ENCODE assay signal across 28 cellular contexts in genomic region chr1:53272349-53272748, GRCh38.
"Had no signal": no experiment of that assay in that cellular context is flagged by ENCODE, and none has a peak within 500 bp of the region (broad histone marks: within the 10 kb centered on the region; RNA-seq: fewer than 3 reads in every experiment).

No MANE protein-coding gene starts in this region.

- H3K4me3 ChIP-seq: esophagus squamous epithelium, left lung, lower lobe of right lung, mucosa of descending colon, SJCRH30, upper lobe of right lung had no signal

- H3K4me1 ChIP-seq: left lung, lower lobe of right lung, SJCRH30, upper lobe of right lung had no signal

- H3K4me1 Mint-ChIP-seq: activated CD8-positive, alpha-beta memory T cell treated with anti-CD3 and anti-CD28 coated beads, Interleukin-2, amount 10 ng/mL, durations not matched to agents 7 days and 5 days; brain had no signal

- H3K27ac ChIP-seq: epithelial cell of prostate, esophagus squamous epithelium, left lung, lower lobe of right lung, SJCRH30, upper lobe of right lung had no signal

- ATAC-seq: activated CD8-positive, alpha-beta memory T cell treated with anti-CD3 and anti-CD28 coated beads, Interleukin-2, amount 10 ng/mL, durations not matched to agents 7 days and 5 days; activated CD8-positive, alpha-beta T cell treated with anti-CD3 and anti-CD28 coated beads, Interleukin-2, amount 10 ng/mL, durations not matched to agents 7 days and 5 days; activated naive CD4-positive, alpha-beta T cell treated with anti-CD3 and anti-CD28 coated beads, Interleukin-2, amount 50 U/mL, for 72 hours; left lung; lower lobe of right lung; mucosa of descending colon; right cardiac atrium; SK-N-SH treated with all-trans-retinoic acid at 6 μM for 48 hours; upper lobe of right lung had no signal

- H3K9me3 ChIP-seq: esophagus squamous epithelium, left lung, lower lobe of right lung, mucosa of descending colon, SJCRH30, upper lobe of right lung had no signal

- DNase-seq: activated B cell treated with CpG ODN at 0.5 μM for 24 hours; activated CD4-positive, alpha-beta T cell treated with anti-CD3 and anti-CD28 coated beads, Interleukin-2, amount 50 U/mL, for 1 hour; activated CD8-positive, alpha-beta memory T cell treated with anti-CD3 and anti-CD28 coated beads, Interleukin-2, amount 10 ng/mL, durations not matched to agents 7 days and 5 days; activated CD8-positive, alpha-beta T cell treated with anti-CD3 and anti-CD28 coated beads, Interleukin-2, amount 10 ng/mL, durations not matched to agents 7 days and 5 days; activated gamma-delta T cell treated with Interleukin-2 at 50 U/mL for 16 hours; anterior cingulate cortex; central memory CD4-positive, alpha-beta T cell; dermis blood vessel endothelial cell; effector CD8-positive, alpha-beta T cell; esophagus squamous epithelium; foreskin melanocyte; kidney glomerular epithelial cell; left lung; lower lobe of right lung; mesenchymal stem cell; mucosa of descending colon; nephron progenitor cell; occipital lobe; right cardiac atrium; SJCRH30; stimulated activated CD4-positive, alpha-beta T cell treated with anti-CD3 and anti-CD28 coated beads, Interleukin-2, amount 100 ng/mL, for 48 hours; T-helper 2 cell; upper lobe of right lung had no signal

- H3K27ac Mint-ChIP-seq: activated B cell treated with CpG ODN at 0.5 μM for 24 hours; activated CD8-positive, alpha-beta memory T cell treated with anti-CD3 and anti-CD28 coated beads, Interleukin-2, amount 10 ng/mL, durations not matched to agents 7 days and 5 days; nephron progenitor cell had no signal

- H3K27me3 ChIP-seq: esophagus squamous epithelium, left lung, SJCRH30, upper lobe of right lung had no signal

- H3K9me3 Mint-ChIP-seq: activated B cell treated with CpG ODN at 0.5 μM for 24 hours; activated naive CD4-positive, alpha-beta T cell treated with anti-CD3 and anti-CD28 coated beads, Interleukin-2, amount 50 U/mL, for 72 hours; brain; nephron progenitor cell; stimulated activated naive CD8-positive, alpha-beta T cell treated with anti-CD3 and anti-CD28 coated beads, Interleukin-15, Interleukin-2, amounts not matched to agents 100 ng/mL and 50 ng/mL, for 24 hours had no signal

- H3K36me3 ChIP-seq: lower lobe of right lung, upper lobe of right lung had no signal

- H3K27me3 Mint-ChIP-seq: activated B cell treated with CpG ODN at 0.5 μM for 24 hours; activated CD8-positive, alpha-beta memory T cell treated with anti-CD3 and anti-CD28 coated beads, Interleukin-2, amount 10 ng/mL, durations not matched to agents 7 days and 5 days; brain; stimulated activated naive CD8-positive, alpha-beta T cell treated with anti-CD3 and anti-CD28 coated beads, Interleukin-15, Interleukin-2, amounts not matched to agents 100 ng/mL and 50 ng/mL, for 24 hours had no signal

- H3K4me3 Mint-ChIP-seq: activated B cell treated with CpG ODN at 0.5 μM for 24 hours; activated CD8-positive, alpha-beta memory T cell treated with anti-CD3 and anti-CD28 coated beads, Interleukin-2, amount 10 ng/mL, durations not matched to agents 7 days and 5 days; activated CD8-positive, alpha-beta T cell treated with anti-CD3 and anti-CD28 coated beads, Interleukin-2, amount 10 ng/mL, durations not matched to agents 7 days and 5 days; brain; nephron progenitor cell; stimulated activated naive CD8-positive, alpha-beta T cell treated with anti-CD3 and anti-CD28 coated beads, Interleukin-15, Interleukin-2, amounts not matched to agents 100 ng/mL and 50 ng/mL, for 24 hours had no signal
